In genomic region chr5:5772202-5772601, GRCh38 we compare ENCODE assay signal across 6 cellular contexts.
"Had no signal": no experiment of that assay in that cellular context is flagged by ENCODE, and none has a peak within 500 bp of the region (broad histone marks: within the 10 kb centered on the region; RNA-seq: fewer than 3 reads in every experiment).

No MANE protein-coding gene starts in this region.

- ATAC-seq: GM23338, K562 had no signal

- H3K4me3 Mint-ChIP-seq: GM23338, H9 had no signal

- H3K27ac Mint-ChIP-seq: GM23338, H9 had no signal

- H3K4me1 Mint-ChIP-seq: H9 had no signal

- H3K4me3 ChIP-seq: GM23338, K562 had no signal

- DNase-seq: H9, HCEC 1CT, IMR-90, KG1 had no signal
